ENCODE assay signal across 34 cellular contexts in the genomic region with DNA sequence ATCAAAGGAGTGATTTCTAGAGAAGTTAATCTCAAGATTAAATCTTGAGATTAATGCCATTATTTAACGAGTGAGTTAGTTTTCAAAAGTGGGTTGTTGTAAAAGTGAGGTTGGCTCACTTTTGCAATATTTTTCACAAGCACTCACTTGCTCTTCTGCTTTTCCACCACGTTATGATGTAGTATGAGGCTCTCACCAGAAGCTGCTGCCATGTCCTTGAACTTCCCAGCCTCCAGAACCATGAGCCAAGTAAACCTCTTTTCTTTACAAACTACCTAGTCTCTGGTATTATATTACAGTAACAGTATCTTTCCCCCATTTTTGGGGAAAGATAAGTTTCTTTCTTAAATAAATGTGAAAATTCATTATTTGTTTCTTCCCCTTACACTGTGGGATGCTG.
"Had no signal": no experiment of that assay in that cellular context is flagged by ENCODE, and none has a peak within 500 bp of the region (broad histone marks: within the 10 kb centered on the region; RNA-seq: fewer than 3 reads in every experiment).

No MANE protein-coding gene starts in this region.

- H3K4me3 ChIP-seq: MG63 had no signal

- DNase-seq: Karpas-422, Kasumi-1, MG63, MM.1S, MV-4-11, NCI-H1048, NCI-H1092, NCI-H1092 treated with DMSO at 0.1 percent for 48 hours, NCI-H1105, NCI-H1105 treated with DMSO at 0.1 percent for 48 hours, NCI-H1417, NCI-H1417 treated with DMSO at 0.1 percent for 48 hours, NCI-H1436, NCI-H1436 treated with DMSO at 0.1 percent for 48 hours, NCI-H146, NCI-H1694, NCI-H1694 treated with DMSO at 0.1 percent for 48 hours, NCI-H187, NCI-H187 treated with DMSO at 0.1 percent for 48 hours, NCI-H1930, NCI-H2029, NCI-H2029 treated with DMSO at 0.1 percent for 48 hours, NCI-H2081, NCI-H2081 treated with DMSO at 0.1 percent for 48 hours, NCI-H2107, NCI-H2171, NCI-H2171 treated with DMSO at 0.1 percent for 48 hours, NCI-H2227 treated with DMSO at 0.1 percent for 48 hours, NCI-H226, NCI-H345, NCI-H446, NCI-H446 treated with DMSO at 0.1 percent for 48 hours, NCI-H510A, NCI-H510A treated with DMSO at 0.1 percent for 48 hours had no signal

- H3K36me3 ChIP-seq: MG63 had no signal

- H3K27me3 ChIP-seq: MG63 had no signal
